1 cellular context compared by ENCODE assay signal in the genomic region with DNA sequence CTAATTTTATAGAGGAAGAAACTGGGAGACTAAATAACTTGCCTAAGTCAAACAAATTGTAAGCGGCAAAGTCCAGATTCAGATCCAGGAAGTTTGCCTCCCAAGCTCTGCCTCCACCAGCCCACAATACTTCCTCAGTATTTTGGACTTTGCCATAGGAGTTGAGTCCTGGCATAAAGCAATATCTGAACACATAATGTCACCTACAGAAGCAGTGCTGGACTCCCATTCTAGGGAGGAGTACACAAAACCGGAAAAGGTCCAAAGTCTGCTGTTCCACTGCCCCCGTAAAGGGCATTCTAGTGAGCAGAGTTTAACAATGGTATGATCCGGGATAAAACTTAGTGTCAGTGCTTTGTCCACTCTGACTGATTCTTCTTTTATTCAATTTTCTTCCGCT.
A peak's percentile ranks its signal among the peaks of the same experiment; 100 is the strongest.
TF ChIP-seq lines count a peak whose summit lies in the region.

No MANE protein-coding gene starts in this region.

TF ChIP-seq in HepG2, 621 proteins besides CTCF, POLR2A, EP300 and RAD21 (continued from another document and continues in another):
- TF ChIP-seq, protein P1, sequence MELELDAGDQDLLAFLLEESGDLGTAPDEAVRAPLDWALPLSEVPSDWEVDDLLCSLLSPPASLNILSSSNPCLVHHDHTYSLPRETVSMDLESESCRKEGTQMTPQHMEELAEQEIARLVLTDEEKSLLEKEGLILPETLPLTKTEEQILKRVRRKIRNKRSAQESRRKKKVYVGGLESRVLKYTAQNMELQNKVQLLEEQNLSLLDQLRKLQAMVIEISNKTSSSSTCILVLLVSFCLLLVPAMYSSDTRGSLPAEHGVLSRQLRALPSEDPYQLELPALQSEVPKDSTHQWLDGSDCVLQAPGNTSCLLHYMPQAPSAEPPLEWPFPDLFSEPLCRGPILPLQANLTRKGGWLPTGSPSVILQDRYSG (CRISPR knock-in tag; IDR thresholded peaks at IDR 0.05) = no peak
- no peak for TF ChIP-seq ETV6 (CRISPR knock-in tag; conservative IDR thresholded peaks at IDR 0.05)
- no peak for TF ChIP-seq ZNF354B (CRISPR knock-in tag; IDR thresholded peaks at IDR 0.05)
- TF ChIP-seq MBNL3 (CRISPR knock-in tag; conservative IDR thresholded peaks at IDR 0.05) = no peak
- TF ChIP-seq YEATS2 (CRISPR knock-in tag; IDR thresholded peaks at IDR 0.05; ENCODE audit: borderline replicate concordance) = no peak
- TF ChIP-seq, protein P2, sequence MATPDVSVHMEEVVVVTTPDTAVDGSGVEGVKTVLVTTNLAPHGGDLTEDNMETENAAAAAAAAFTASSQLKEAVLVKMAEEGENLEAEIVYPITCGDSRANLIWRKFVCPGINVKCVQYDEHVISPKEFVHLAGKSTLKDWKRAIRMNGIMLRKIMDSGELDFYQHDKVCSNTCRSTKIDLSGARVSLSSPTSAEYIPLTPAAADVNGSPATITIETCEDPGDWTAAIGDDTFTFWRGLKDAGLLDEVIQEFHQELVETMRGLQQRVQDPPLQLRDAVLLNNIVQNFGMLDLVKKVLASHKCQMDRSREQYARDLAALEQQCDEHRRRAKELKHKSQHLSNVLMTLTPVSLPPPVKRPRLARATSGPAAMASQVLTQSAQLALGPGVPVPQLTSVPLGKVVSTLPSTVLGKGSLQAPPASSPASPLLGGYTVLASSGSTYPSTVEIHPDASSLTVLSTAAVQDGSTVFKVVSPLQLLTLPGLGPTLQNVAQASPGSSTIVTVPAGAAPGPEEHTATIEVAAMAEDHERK (CRISPR knock-in tag; IDR thresholded peaks at IDR 0.05; ENCODE audit: low read depth) = no peak
- TF ChIP-seq ZMYM3 (CRISPR knock-in tag; IDR thresholded peaks at IDR 0.05) = peak; percentile 82
- TF ChIP-seq ELF1 (CRISPR knock-in tag; IDR thresholded peaks at IDR 0.05) = peak; percentile 68
- no peak for TF ChIP-seq ZSCAN25 (CRISPR knock-in tag; IDR thresholded peaks at IDR 0.05)
- no peak for TF ChIP-seq ZNF329 (CRISPR knock-in tag; IDR thresholded peaks at IDR 0.05; ENCODE audit: low read depth)
- TF ChIP-seq, protein P3, sequence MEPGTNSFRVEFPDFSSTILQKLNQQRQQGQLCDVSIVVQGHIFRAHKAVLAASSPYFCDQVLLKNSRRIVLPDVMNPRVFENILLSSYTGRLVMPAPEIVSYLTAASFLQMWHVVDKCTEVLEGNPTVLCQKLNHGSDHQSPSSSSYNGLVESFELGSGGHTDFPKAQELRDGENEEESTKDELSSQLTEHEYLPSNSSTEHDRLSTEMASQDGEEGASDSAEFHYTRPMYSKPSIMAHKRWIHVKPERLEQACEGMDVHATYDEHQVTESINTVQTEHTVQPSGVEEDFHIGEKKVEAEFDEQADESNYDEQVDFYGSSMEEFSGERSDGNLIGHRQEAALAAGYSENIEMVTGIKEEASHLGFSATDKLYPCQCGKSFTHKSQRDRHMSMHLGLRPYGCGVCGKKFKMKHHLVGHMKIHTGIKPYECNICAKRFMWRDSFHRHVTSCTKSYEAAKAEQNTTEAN (CRISPR knock-in tag; conservative IDR thresholded peaks at IDR 0.05) = no peak
- peak; percentile 56; the same call in 1 of the 2 replicates for TF ChIP-seq SOX5 (CRISPR knock-in tag; IDR thresholded peaks at IDR 0.05; ENCODE audit: borderline replicate concordance)
- TF ChIP-seq EED (CRISPR knock-in tag; IDR thresholded peaks at IDR 0.05) = no peak
- no peak for TF ChIP-seq SP1 (IDR thresholded peaks at IDR 0.05)
- TF ChIP-seq SP1 (CRISPR knock-in tag; IDR thresholded peaks at IDR 0.05) = no peak
- TF ChIP-seq ZC3H13 (CRISPR knock-in tag; IDR thresholded peaks at IDR 0.05) = no peak
- no peak for TF ChIP-seq HIVEP1 (CRISPR knock-in tag; IDR thresholded peaks at IDR 0.05)
- TF ChIP-seq ZNF282 (IDR thresholded peaks at IDR 0.05; ENCODE audit: partially characterized antibody) = no peak
- TF ChIP-seq NFKB2 (CRISPR knock-in tag; IDR thresholded peaks at IDR 0.05; ENCODE audit: borderline replicate concordance) = no peak
- TF ChIP-seq, protein P4, sequence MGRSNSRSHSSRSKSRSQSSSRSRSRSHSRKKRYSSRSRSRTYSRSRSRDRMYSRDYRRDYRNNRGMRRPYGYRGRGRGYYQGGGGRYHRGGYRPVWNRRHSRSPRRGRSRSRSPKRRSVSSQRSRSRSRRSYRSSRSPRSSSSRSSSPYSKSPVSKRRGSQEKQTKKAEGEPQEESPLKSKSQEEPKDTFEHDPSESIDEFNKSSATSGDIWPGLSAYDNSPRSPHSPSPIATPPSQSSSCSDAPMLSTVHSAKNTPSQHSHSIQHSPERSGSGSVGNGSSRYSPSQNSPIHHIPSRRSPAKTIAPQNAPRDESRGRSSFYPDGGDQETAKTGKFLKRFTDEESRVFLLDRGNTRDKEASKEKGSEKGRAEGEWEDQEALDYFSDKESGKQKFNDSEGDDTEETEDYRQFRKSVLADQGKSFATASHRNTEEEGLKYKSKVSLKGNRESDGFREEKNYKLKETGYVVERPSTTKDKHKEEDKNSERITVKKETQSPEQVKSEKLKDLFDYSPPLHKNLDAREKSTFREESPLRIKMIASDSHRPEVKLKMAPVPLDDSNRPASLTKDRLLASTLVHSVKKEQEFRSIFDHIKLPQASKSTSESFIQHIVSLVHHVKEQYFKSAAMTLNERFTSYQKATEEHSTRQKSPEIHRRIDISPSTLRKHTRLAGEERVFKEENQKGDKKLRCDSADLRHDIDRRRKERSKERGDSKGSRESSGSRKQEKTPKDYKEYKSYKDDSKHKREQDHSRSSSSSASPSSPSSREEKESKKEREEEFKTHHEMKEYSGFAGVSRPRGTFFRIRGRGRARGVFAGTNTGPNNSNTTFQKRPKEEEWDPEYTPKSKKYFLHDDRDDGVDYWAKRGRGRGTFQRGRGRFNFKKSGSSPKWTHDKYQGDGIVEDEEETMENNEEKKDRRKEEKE (IDR thresholded peaks at IDR 0.05) = no peak
- no peak for TF ChIP-seq MYC (CRISPR knock-in tag; IDR thresholded peaks at IDR 0.05; ENCODE audit: borderline replicate concordance)
- TF ChIP-seq, protein P5, sequence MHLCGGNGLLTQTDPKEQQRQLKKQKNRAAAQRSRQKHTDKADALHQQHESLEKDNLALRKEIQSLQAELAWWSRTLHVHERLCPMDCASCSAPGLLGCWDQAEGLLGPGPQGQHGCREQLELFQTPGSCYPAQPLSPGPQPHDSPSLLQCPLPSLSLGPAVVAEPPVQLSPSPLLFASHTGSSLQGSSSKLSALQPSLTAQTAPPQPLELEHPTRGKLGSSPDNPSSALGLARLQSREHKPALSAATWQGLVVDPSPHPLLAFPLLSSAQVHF (CRISPR knock-in tag; IDR thresholded peaks at IDR 0.05) = no peak
- TF ChIP-seq, protein P6, sequence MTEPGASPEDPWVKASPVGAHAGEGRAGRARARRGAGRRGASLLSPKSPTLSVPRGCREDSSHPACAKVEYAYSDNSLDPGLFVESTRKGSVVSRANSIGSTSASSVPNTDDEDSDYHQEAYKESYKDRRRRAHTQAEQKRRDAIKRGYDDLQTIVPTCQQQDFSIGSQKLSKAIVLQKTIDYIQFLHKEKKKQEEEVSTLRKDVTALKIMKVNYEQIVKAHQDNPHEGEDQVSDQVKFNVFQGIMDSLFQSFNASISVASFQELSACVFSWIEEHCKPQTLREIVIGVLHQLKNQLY (CRISPR knock-in tag; IDR thresholded peaks at IDR 0.05) = no peak
- TF ChIP-seq, protein P7, sequence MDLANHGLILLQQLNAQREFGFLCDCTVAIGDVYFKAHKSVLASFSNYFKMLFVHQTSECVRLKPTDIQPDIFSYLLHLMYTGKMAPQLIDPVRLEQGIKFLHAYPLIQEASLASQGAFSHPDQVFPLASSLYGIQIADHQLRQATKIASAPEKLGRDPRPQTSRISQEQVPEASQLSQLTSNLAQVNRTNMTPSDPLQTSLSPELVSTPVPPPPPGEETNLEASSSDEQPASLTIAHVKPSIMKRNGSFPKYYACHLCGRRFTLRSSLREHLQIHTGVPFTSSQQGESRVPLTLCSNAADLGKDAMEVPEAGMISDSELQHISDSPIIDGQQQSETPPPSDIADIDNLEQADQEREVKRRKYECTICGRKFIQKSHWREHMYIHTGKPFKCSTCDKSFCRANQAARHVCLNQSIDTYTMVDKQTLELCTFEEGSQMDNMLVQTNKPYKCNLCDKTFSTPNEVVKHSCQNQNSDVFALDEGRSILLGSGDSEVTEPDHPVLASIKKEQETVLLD (CRISPR knock-in tag; IDR thresholded peaks at IDR 0.05; ENCODE audit: low read depth) = no peak
- no peak for TF ChIP-seq NFYC (CRISPR knock-in tag; IDR thresholded peaks at IDR 0.05)
- TF ChIP-seq ZFP82 (CRISPR knock-in tag; IDR thresholded peaks at IDR 0.05; ENCODE audit: borderline replicate concordance) = no peak
- no peak for TF ChIP-seq ZNF558 (CRISPR knock-in tag; IDR thresholded peaks at IDR 0.05; ENCODE audit: borderline replicate concordance)
- TF ChIP-seq, protein P8, sequence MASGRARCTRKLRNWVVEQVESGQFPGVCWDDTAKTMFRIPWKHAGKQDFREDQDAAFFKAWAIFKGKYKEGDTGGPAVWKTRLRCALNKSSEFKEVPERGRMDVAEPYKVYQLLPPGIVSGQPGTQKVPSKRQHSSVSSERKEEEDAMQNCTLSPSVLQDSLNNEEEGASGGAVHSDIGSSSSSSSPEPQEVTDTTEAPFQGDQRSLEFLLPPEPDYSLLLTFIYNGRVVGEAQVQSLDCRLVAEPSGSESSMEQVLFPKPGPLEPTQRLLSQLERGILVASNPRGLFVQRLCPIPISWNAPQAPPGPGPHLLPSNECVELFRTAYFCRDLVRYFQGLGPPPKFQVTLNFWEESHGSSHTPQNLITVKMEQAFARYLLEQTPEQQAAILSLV (CRISPR knock-in tag; IDR thresholded peaks at IDR 0.05; ENCODE audit: borderline replicate concordance) = no peak
- no peak for TF ChIP-seq ZNF17 (CRISPR knock-in tag; IDR thresholded peaks at IDR 0.05)
- TF ChIP-seq ZNF460 (CRISPR knock-in tag; IDR thresholded peaks at IDR 0.05; ENCODE audit: borderline replicate concordance) = no peak
- TF ChIP-seq RFX5 (IDR thresholded peaks at IDR 0.05; ENCODE audit: low read depth, low read length) = no peak
- TF ChIP-seq ZNF564 (CRISPR knock-in tag; IDR thresholded peaks at IDR 0.05) = no peak
- TF ChIP-seq NCOR1 (IDR thresholded peaks at IDR 0.05; ENCODE audit: borderline replicate concordance, low read length) = peak; percentile 65; the same call in 1 of the 2 replicates
- no peak for TF ChIP-seq NKX3-1 (CRISPR knock-in tag; IDR thresholded peaks at IDR 0.05)
- no peak for TF ChIP-seq MTA3 (CRISPR knock-in tag; IDR thresholded peaks at IDR 0.05)
- TF ChIP-seq FOXO1 (CRISPR knock-in tag; IDR thresholded peaks at IDR 0.05) = 0 out of 2 replicates have a peak, but pooled peaks have one; percentile 12
- TF ChIP-seq, protein P9, sequence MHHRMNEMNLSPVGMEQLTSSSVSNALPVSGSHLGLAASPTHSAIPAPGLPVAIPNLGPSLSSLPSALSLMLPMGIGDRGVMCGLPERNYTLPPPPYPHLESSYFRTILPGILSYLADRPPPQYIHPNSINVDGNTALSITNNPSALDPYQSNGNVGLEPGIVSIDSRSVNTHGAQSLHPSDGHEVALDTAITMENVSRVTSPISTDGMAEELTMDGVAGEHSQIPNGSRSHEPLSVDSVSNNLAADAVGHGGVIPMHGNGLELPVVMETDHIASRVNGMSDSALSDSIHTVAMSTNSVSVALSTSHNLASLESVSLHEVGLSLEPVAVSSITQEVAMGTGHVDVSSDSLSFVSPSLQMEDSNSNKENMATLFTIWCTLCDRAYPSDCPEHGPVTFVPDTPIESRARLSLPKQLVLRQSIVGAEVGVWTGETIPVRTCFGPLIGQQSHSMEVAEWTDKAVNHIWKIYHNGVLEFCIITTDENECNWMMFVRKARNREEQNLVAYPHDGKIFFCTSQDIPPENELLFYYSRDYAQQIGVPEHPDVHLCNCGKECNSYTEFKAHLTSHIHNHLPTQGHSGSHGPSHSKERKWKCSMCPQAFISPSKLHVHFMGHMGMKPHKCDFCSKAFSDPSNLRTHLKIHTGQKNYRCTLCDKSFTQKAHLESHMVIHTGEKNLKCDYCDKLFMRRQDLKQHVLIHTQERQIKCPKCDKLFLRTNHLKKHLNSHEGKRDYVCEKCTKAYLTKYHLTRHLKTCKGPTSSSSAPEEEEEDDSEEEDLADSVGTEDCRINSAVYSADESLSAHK (CRISPR knock-in tag; IDR thresholded peaks at IDR 0.05; ENCODE audit: borderline replicate concordance) = no peak
- peak; percentile 34; the same call in 1 of the 2 replicates for TF ChIP-seq HMG20A (CRISPR knock-in tag; IDR thresholded peaks at IDR 0.05; ENCODE audit: borderline replicate concordance)
- TF ChIP-seq ZNF382 (CRISPR knock-in tag; IDR thresholded peaks at IDR 0.05; ENCODE audit: borderline replicate concordance) = no peak
- TF ChIP-seq ZBTB20 (CRISPR knock-in tag; IDR thresholded peaks at IDR 0.05; ENCODE audit: borderline replicate concordance, low read depth) = peak; percentile 66; the same call in 1 of the 2 replicates
- TF ChIP-seq JDP2 (CRISPR knock-in tag; IDR thresholded peaks at IDR 0.05; ENCODE audit: borderline replicate concordance) = no peak
- TF ChIP-seq ZNF7 (CRISPR knock-in tag; IDR thresholded peaks at IDR 0.05) = peak; percentile 89
- TF ChIP-seq ZNF616 (CRISPR knock-in tag; IDR thresholded peaks at IDR 0.05; ENCODE audit: low read depth) = no peak
- no peak for TF ChIP-seq KMT2A (CRISPR knock-in tag; IDR thresholded peaks at IDR 0.05)
- no peak for TF ChIP-seq MTF2 (CRISPR knock-in tag; IDR thresholded peaks at IDR 0.05; ENCODE audit: borderline replicate concordance)
- no peak for TF ChIP-seq POLR2G (IDR thresholded peaks at IDR 0.05; ENCODE audit: low read depth, low read length)
- TF ChIP-seq, protein P10, sequence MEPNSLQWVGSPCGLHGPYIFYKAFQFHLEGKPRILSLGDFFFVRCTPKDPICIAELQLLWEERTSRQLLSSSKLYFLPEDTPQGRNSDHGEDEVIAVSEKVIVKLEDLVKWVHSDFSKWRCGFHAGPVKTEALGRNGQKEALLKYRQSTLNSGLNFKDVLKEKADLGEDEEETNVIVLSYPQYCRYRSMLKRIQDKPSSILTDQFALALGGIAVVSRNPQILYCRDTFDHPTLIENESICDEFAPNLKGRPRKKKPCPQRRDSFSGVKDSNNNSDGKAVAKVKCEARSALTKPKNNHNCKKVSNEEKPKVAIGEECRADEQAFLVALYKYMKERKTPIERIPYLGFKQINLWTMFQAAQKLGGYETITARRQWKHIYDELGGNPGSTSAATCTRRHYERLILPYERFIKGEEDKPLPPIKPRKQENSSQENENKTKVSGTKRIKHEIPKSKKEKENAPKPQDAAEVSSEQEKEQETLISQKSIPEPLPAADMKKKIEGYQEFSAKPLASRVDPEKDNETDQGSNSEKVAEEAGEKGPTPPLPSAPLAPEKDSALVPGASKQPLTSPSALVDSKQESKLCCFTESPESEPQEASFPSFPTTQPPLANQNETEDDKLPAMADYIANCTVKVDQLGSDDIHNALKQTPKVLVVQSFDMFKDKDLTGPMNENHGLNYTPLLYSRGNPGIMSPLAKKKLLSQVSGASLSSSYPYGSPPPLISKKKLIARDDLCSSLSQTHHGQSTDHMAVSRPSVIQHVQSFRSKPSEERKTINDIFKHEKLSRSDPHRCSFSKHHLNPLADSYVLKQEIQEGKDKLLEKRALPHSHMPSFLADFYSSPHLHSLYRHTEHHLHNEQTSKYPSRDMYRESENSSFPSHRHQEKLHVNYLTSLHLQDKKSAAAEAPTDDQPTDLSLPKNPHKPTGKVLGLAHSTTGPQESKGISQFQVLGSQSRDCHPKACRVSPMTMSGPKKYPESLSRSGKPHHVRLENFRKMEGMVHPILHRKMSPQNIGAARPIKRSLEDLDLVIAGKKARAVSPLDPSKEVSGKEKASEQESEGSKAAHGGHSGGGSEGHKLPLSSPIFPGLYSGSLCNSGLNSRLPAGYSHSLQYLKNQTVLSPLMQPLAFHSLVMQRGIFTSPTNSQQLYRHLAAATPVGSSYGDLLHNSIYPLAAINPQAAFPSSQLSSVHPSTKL (CRISPR knock-in tag; IDR thresholded peaks at IDR 0.05) = peak; percentile 79
- no peak for TF ChIP-seq ZNF343 (CRISPR knock-in tag; IDR thresholded peaks at IDR 0.05)
